Comparison of ENCODE assay signal across 9 cellular contexts in the genomic region with DNA sequence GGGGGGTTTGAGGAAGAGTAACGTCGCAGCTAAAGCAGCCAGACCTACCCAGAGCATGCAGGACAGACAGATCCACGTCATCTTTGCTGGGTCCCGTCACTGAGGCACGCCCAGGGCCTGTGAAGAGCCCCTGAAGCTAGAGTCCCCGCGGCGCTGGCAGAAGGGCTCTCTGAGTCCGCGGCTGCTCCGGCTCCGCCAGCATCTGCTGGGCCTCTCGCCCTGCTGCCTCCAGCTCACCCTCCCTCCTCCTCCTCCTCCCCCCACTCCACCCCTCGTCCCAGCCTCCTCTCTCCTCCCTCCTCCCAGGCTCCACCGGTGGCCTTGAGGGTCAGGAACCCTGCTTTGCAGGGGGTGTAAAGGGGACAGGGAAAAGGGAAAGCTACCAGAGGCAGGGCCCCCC. TPM values are rescaled to one million over a fixed set of nuclear protein-coding genes. Genes with fewer than 3 reads are reported as not detected.
DNase-seq lines count a peak whose midpoint lies in the region; ATAC-seq and TF ChIP-seq lines count a peak whose summit lies in the region.
"Had no signal": no experiment of that assay in that cellular context is flagged by ENCODE, and none has a peak within 500 bp of the region (broad histone marks: within the 10 kb centered on the region; RNA-seq: fewer than 3 reads in every experiment).

A gene (minus strand): TSS at position 204 of the 400 bp plus-strand sequence. CDS start 123 bp downstream, at position 81.

- no peak for TF ChIP-seq EP300 in tibial nerve (IDR thresholded peaks at IDR 0.05)

- intact Hi-C loops in CD4-positive, alpha-beta T cell (cut with DNase I, micrococcal nuclease) = no loop called here

- WGBS in endodermal cell (ENCODE audit: insufficient coverage in 1 of 2, insufficient read length in 1 of 2), 2 experiments = 62 to 71% methylated on average over 5 to 14 of the region's 15 CpGs
- WGBS in tibial nerve, 2 donors = 21 to 35% methylated on average over 12 to 15 of the region's 15 CpGs

- H3K4me3 Mint-ChIP-seq in endodermal cell = no peak within 1 kb of the TSS
- H3K4me3 Mint-ChIP-seq in CD4-positive, alpha-beta T cell = no peak within 1 kb of the TSS

- ATAC-seq in CD4-positive, alpha-beta T cell (ENCODE audit: poor library complexity) = no peak

- POLR2A ChIA-PET in CD4-positive, alpha-beta T cell (lab: Charles Lee) = no interaction called here

- H3K36me3 ChIP-seq in endodermal cell (ENCODE audit: control insufficient read depth, insufficient read depth, low read length) = no peaks in the 10 kb centered on the region
- no peaks in the 10 kb centered on the region for H3K36me3 ChIP-seq in tibial nerve

- H3K9ac ChIP-seq in endodermal cell (ENCODE audit: extremely low read depth, low read length, poor library complexity, severe bottlenecking) = no peak within 1 kb of the TSS

- DNase-seq in NCI-H524 (lab: John Stamatoyannopoulos, UW) (peak; percentile 29 to 59), endodermal cell (no peak), medulla oblongata (ENCODE audit: extremely low spot score) (peak; percentile 47), tibial nerve (ENCODE audit: low spot score in 2 of 2) (peak in 1 of 2 donors; percentile 53), DMS79 treated with DMSO at 0.1 percent for 48 hours (lab: John Stamatoyannopoulos, UW) (no peak), NCI-H2107 treated with DMSO at 0.1 percent for 48 hours (lab: John Stamatoyannopoulos, UW; ENCODE audit: unreplicated experiment) (no peak), SIG-M5 treated with dmso at 0.1 percent for 504 hours (lab: John Stamatoyannopoulos, UW; ENCODE audit: unreplicated experiment) (no peak)
- no peak for DNase-seq in CD4-positive, alpha-beta T cell
- DNase-seq: stimulated activated CD4-positive, alpha-beta T cell treated with anti-CD3 and anti-CD28 coated beads, Interleukin-15, amount 100 ng/mL, for 24 hours had no signal

- TF ChIP-seq POLR2A in tibial nerve (IDR thresholded peaks at IDR 0.05) = peak in 1 of 2 donors; percentile 19

- no peaks in the 10 kb centered on the region for H3K9me3 ChIP-seq in endodermal cell (ENCODE audit: control insufficient read depth, low read length)
- H3K9me3 ChIP-seq in tibial nerve = no peaks in the 10 kb centered on the region
- H3K9me3 ChIP-seq in CD4-positive, alpha-beta T cell (ENCODE audit: control insufficient read depth, low read length) = no peaks in the 10 kb centered on the region

- H3K27me3 Mint-ChIP-seq in endodermal cell (ENCODE audit: insufficient read depth) = peaks cover 9% of the 10 kb centered on the region
- peaks cover 6% of the 10 kb centered on the region for H3K27me3 Mint-ChIP-seq in CD4-positive, alpha-beta T cell

- H3K27ac ChIP-seq in endodermal cell (ENCODE audit: low read depth, low read length) (peak within 1 kb of the TSS; percentile 29), tibial nerve (peak within 1 kb of the TSS; percentile 41 to 86 (median 76))
- H3K27ac ChIP-seq in CD4-positive, alpha-beta T cell (ENCODE audit: low read depth, low read length) = no peak within 1 kb of the TSS

- no peak within 1 kb of the TSS for H3K27ac Mint-ChIP-seq in endodermal cell
- H3K27ac Mint-ChIP-seq in CD4-positive, alpha-beta T cell = no peak within 1 kb of the TSS

- H3K4me1 ChIP-seq in endodermal cell (ENCODE audit: control insufficient read depth, insufficient read depth, low read length) (no peaks in the 10 kb centered on the region), tibial nerve (peaks cover 0 to 42% (median 13%) of the 10 kb centered on the region in 4 donors)

- TF ChIP-seq CTCF in endodermal cell (conservative IDR thresholded peaks at IDR 0.05) (no peak), tibial nerve (IDR thresholded peaks at IDR 0.05) (no peak)
- TF ChIP-seq CTCF in CD4-positive, alpha-beta T cell (IDR thresholded peaks at IDR 0.05) = no peak

- no peaks in the 10 kb centered on the region for H3K9me3 Mint-ChIP-seq in endodermal cell
- H3K9me3 Mint-ChIP-seq in CD4-positive, alpha-beta T cell = no peaks in the 10 kb centered on the region

- CTCF ChIA-PET in CD4-positive, alpha-beta T cell (lab: Charles Lee) = no interaction called here

- H3K4me3 ChIP-seq in endodermal cell (ENCODE audit: low read length) (no peak within 1 kb of the TSS), tibial nerve (peak within 1 kb of the TSS; percentile 16 to 56 (median 22))

- no peaks in the 10 kb centered on the region for H3K36me3 Mint-ChIP-seq in endodermal cell (ENCODE audit: low read depth)
- H3K36me3 Mint-ChIP-seq in CD4-positive, alpha-beta T cell (ENCODE audit: low read depth) = no peaks in the 10 kb centered on the region

- no peaks in the 10 kb centered on the region for H3K27me3 ChIP-seq in endodermal cell (ENCODE audit: control insufficient read depth, insufficient read depth, low read length, poor library complexity, severe bottlenecking)
- H3K27me3 ChIP-seq in tibial nerve = peaks cover 0 to 2% of the 10 kb centered on the region in 2 donors
- H3K27me3 ChIP-seq in CD4-positive, alpha-beta T cell (ENCODE audit: control insufficient read depth, insufficient read depth, low read length) = no peaks in the 10 kb centered on the region

- H3K4me1 Mint-ChIP-seq in endodermal cell = peaks cover 3% of the 10 kb centered on the region
- H3K4me1 Mint-ChIP-seq in CD4-positive, alpha-beta T cell (ENCODE audit: low read depth) = no peaks in the 10 kb centered on the region

RNA-seq across cellular contexts. Expression of the gene that starts here (rescaled TPM):
- total RNA-seq in endodermal cell = 1 to 10 TPM; 3.3 to 4.2 TPM
- polyA plus RNA-seq in endodermal cell (2013, experiment 1 of 2) = 5.6 TPM
- polyA plus RNA-seq in endodermal cell (2013, experiment 2 of 2) = 7.2 TPM
- total RNA-seq in tibial nerve = 100 to 1,000 TPM; 461 to 648 (median 565) TPM
- under 1 TPM; 0.25 to 0.34 TPM for total RNA-seq in CD4-positive, alpha-beta T cell

Comparison
In these comparisons a context has a peak if more than half of its experiments do, and no peak if none do; other contexts are left out.
1. RNA of the gene that starts here (total RNA-seq): 461 to 648 TPM in tibial nerve; 3.3 to 4.2 TPM in endodermal cell and 0.25 to 0.34 TPM in CD4-positive, alpha-beta T cell; every median in the first group is over 10 times any median in the second.
2. DNase-seq: peak in NCI-H524 (2 of 2) and medulla oblongata (single experiment); none in endodermal cell (single experiment), DMS79 treated with DMSO at 0.1 percent for 48 hours (single experiment), NCI-H2107 treated with DMSO at 0.1 percent for 48 hours (single experiment), SIG-M5 treated with dmso at 0.1 percent for 504 hours (single experiment) and CD4-positive, alpha-beta T cell (0 of 10).